In the genomic region with DNA sequence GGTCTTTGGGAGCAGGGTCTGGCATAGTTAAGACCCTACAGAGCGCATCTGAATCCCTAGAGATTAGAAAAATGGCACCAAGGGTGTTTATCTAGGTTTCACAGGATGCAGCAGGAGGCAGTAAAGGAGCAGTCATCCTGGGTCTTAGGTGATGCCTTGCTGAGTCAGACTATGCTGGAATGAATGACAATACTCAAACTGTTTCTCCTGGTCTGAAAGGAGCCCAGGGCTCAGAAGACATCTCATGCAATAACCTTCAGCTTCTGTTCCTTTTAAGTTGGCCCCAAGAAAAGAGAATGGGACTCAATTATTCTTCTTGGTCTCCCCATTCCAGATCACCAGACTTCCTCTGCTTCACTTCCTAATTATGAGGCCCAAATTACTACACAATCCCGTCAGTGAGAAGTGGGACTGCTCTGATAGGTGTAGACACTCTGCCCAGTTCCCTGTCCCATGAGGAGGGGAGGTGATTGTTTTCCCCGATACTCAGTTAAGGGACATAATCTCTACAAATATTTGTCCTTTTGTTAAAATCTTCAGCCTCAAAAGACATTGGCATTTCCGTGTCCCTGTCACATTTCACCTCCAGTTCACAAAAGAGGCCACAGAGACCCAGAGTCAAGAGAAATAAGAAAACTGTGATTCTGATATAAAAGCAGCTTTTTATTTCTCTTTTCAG, we compare ENCODE assay signal across 1 cellular context.
TF ChIP-seq lines count a peak whose summit lies in the region.

No MANE protein-coding gene starts in this region.

TF ChIP-seq in H1, 55 proteins besides CTCF, POLR2A, EP300 and RAD21:
- TF ChIP-seq MAFK (IDR thresholded peaks at IDR 0.05; ENCODE audit: low read depth, low read length) (peak; percentile 92), PHF8 (conservative IDR thresholded peaks at IDR 0.05; ENCODE audit: low read depth, low read length) (no peak), BACH1 (IDR thresholded peaks at IDR 0.05; ENCODE audit: low read length) (peak; percentile 97)
